22 cellular contexts compared by ENCODE assay signal in genomic region chr15:23897091-23897490, GRCh38.
"Had no signal": no experiment of that assay in that cellular context is flagged by ENCODE, and none has a peak within 500 bp of the region (broad histone marks: within the 10 kb centered on the region; RNA-seq: fewer than 3 reads in every experiment).

No MANE protein-coding gene starts in this region.

- H3K9me3 ChIP-seq: ascending aorta, ovary had no signal

- H3K27me3 Mint-ChIP-seq: activated naive CD4-positive, alpha-beta T cell treated with anti-CD3 and anti-CD28 coated beads, Interleukin-2, amount 10 ng/mL, durations not matched to agents 7 days and 5 days; effector memory CD8-positive, alpha-beta T cell had no signal

- ATAC-seq: activated CD4-positive, CD25-positive, alpha-beta regulatory T cell treated with anti-CD3 and anti-CD28 coated beads, Interleukin-2, amount 50 U/mL, for 24 hours; activated T-cell treated with anti-CD3 and anti-CD28 coated beads, Interleukin-2, amount 50 U/mL, for 4 hours; effector memory CD8-positive, alpha-beta T cell; left colon; natural killer cell; sciatic nerve; stimulated activated effector memory CD8-positive, alpha-beta T cell treated with anti-CD3 and anti-CD28 coated beads, Interleukin-12 subunit alpha, Interleukin-12 subunit beta, amount 100 ng/mL, for 72 hours had no signal

- H3K4me3 Mint-ChIP-seq: activated naive CD4-positive, alpha-beta T cell treated with anti-CD3 and anti-CD28 coated beads, Interleukin-2, amount 10 ng/mL, durations not matched to agents 7 days and 5 days; activated T-cell treated with anti-CD3 and anti-CD28 coated beads, Interleukin-2, amount 50 U/mL, for 4 hours; effector memory CD8-positive, alpha-beta T cell; natural killer cell; stimulated activated effector memory CD8-positive, alpha-beta T cell treated with anti-CD3 and anti-CD28 coated beads, Interleukin-12 subunit alpha, Interleukin-12 subunit beta, amount 100 ng/mL, for 72 hours had no signal

- H3K36me3 Mint-ChIP-seq: activated naive CD4-positive, alpha-beta T cell treated with anti-CD3 and anti-CD28 coated beads, Interleukin-2, amount 10 ng/mL, durations not matched to agents 7 days and 5 days; stimulated activated effector memory CD8-positive, alpha-beta T cell treated with anti-CD3 and anti-CD28 coated beads, Interleukin-12 subunit alpha, Interleukin-12 subunit beta, amount 100 ng/mL, for 72 hours had no signal

- H3K4me3 ChIP-seq: ascending aorta, lung, ovary, smooth muscle cell had no signal

- H3K27ac Mint-ChIP-seq: activated naive CD4-positive, alpha-beta T cell treated with anti-CD3 and anti-CD28 coated beads, Interleukin-2, amount 10 ng/mL, durations not matched to agents 7 days and 5 days; effector memory CD8-positive, alpha-beta T cell; natural killer cell; stimulated activated effector memory CD8-positive, alpha-beta T cell treated with anti-CD3 and anti-CD28 coated beads, Interleukin-12 subunit alpha, Interleukin-12 subunit beta, amount 100 ng/mL, for 72 hours had no signal

- H3K4me1 Mint-ChIP-seq: activated naive CD4-positive, alpha-beta T cell treated with anti-CD3 and anti-CD28 coated beads, Interleukin-2, amount 10 ng/mL, durations not matched to agents 7 days and 5 days; natural killer cell had no signal

- H3K36me3 ChIP-seq: ascending aorta, ovary had no signal

- H3K4me1 ChIP-seq: ascending aorta had no signal

- H3K27me3 ChIP-seq: ascending aorta, ovary had no signal

- DNase-seq: activated CD4-positive, alpha-beta T cell treated with anti-CD3 and anti-CD28 coated beads, Interleukin-2, amount 50 U/mL, for 1 hour; activated CD8-positive, alpha-beta memory T cell treated with anti-CD3 and anti-CD28 coated beads, Interleukin-2, amount 50 U/mL, for 4 hours; activated effector memory CD4-positive, alpha-beta T cell treated with Interleukin-2 at 50 U/mL for 16 hours; activated naive CD4-positive, alpha-beta T cell treated with anti-CD3 and anti-CD28 coated beads, Interleukin-2, amount 10 ng/mL, durations not matched to agents 7 days and 5 days; activated T-cell treated with anti-CD3 and anti-CD28 coated beads, Interleukin-2, amount 50 U/mL, for 4 hours; dermis blood vessel endothelial cell; effector memory CD8-positive, alpha-beta T cell; foreskin melanocyte; glutamatergic neuron; hippocampal formation; islet precursor cell; left colon; natural killer cell; stimulated activated CD4-positive, alpha-beta T cell treated with anti-CD3 and anti-CD28 coated beads, Interleukin-4, amount 100 ng/mL, for 1 hour; T1000 had no signal

- H3K27ac ChIP-seq: ascending aorta, ovary had no signal
